14 cellular contexts compared by ENCODE assay signal in the genomic region with DNA sequence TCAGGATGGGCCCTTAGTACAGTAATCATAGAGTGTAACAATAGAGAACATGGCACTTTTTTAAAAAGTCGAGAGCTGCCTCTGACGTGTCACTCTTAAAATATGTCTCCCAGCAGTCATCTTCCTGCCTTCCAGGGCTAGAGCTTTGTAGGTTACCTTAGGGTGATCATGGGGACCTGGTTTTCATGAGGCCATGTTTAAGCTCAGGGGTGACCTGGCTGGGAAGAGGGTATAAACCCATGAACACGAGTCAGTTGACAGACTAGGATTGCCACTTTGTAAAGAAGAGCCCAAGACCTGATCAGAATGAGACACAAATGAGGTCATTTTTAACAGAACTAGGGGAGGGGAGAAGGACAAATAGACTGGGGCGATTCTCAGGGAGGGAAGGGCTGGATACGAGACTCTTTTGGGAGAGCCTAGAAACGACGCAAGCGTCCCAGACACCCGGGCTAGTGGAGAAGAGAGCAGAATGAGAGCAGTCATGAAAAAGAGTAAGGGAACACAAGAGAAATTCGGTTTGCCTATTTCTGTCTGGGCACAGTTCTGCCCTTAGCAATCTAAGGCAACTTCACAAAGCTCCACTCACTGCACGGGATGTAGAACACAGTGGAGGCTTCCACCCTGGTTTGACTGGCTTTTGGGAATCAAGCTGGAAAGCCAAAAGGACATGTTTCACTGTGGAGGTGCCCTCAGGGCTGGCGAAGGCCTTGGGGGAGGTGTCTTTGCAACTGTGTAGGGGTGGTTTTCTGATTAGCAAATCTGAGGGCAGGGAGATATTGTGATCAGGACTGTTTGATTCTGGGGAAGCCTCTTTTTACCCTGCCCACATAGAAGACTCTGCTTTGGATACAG. TPM values are rescaled to one million over a fixed set of nuclear protein-coding genes. Genes with fewer than 3 reads are reported as not detected.
DNase-seq lines count a peak whose midpoint lies in the region; ATAC-seq and TF ChIP-seq lines count a peak whose summit lies in the region.
"Had no signal": no experiment of that assay in that cellular context is flagged by ENCODE, and none has a peak within 500 bp of the region (broad histone marks: within the 10 kb centered on the region; RNA-seq: fewer than 3 reads in every experiment).

No MANE protein-coding gene starts in this region.

- peaks cover 0 to 10% of the 10 kb centered on the region in 2 donors for H3K4me1 ChIP-seq in right atrium auricular region
- H3K4me1 ChIP-seq: psoas muscle had no signal

- no peaks in the 10 kb centered on the region for H3K36me3 Mint-ChIP-seq in nephron (ENCODE audit: low read depth)

- peak; percentile 55 for DNase-seq in right atrium auricular region (ENCODE audit: low spot score)
- DNase-seq in cardiac septum (ENCODE audit: low spot score), result no peak
- DNase-seq in dermis blood vessel endothelial cell, result peak; percentile 32
- no peak for DNase-seq in AG20443 (ENCODE audit: low spot score)
- no peak for DNase-seq in HuH-7 (ENCODE audit: low spot score)
- DNase-seq in occipital lobe (lab: John Stamatoyannopoulos, UW), result no peak
- DNase-seq: activated CD4-positive, alpha-beta T cell treated with anti-CD3 and anti-CD28 coated beads, Interleukin-2, amount 50 U/mL, for 1 hour; activated effector memory CD4-positive, alpha-beta T cell treated with Interleukin-2 at 50 U/mL for 16 hours; DND-41; NCI-H1105; psoas muscle; stimulated activated CD4-positive, alpha-beta T cell treated with anti-CD3 and anti-CD28 coated beads, Interleukin-4, amount 100 ng/mL, for 24 hours had no signal

- no peak overlapping the region for H3K27ac ChIP-seq in right atrium auricular region
- H3K27ac ChIP-seq: psoas muscle had no signal

- TF ChIP-seq CTCF in right atrium auricular region (IDR thresholded peaks at IDR 0.05), result no peak
- no peak for TF ChIP-seq CTCF in nephron (IDR thresholded peaks at IDR 0.05; ENCODE audit: unreplicated experiment in 3 of 3)

- H3K4me1 Mint-ChIP-seq in nephron, result peaks cover 25% of the 10 kb centered on the region

- H3K4me3 Mint-ChIP-seq in nephron, result peak overlapping the region; percentile 72 to 87 (median 82)

- ATAC-seq in HG03025 (IDR thresholded peaks at IDR 0.05; ENCODE audit: low FRiP score, unreplicated experiment), result no peak
- ATAC-seq: psoas muscle had no signal

- no peaks in the 10 kb centered on the region for H3K36me3 ChIP-seq in right atrium auricular region

- intact Hi-C loops in cardiac septum (cut with DNase I), result loop anchor here (5.0 to 10.0 kb wide), 2 partner anchors 66 to 248 kb away; no protein-coding TSS in a partner anchor

- H3K9me3 Mint-ChIP-seq in nephron, result no peaks in the 10 kb centered on the region

- no peaks in the 10 kb centered on the region for H3K9me3 ChIP-seq in right atrium auricular region
- H3K9me3 ChIP-seq: psoas muscle had no signal

- H3K27me3 ChIP-seq in right atrium auricular region, result no peaks in the 10 kb centered on the region

- H3K4me3 ChIP-seq in right atrium auricular region, result no peak overlapping the region

- H3K27ac Mint-ChIP-seq in nephron, result peak overlapping the region; percentile 86 to 96 (median 90)

- peaks cover 44% of the 10 kb centered on the region for H3K27me3 Mint-ChIP-seq in nephron (ENCODE audit: low read depth)

RNA-seq across cellular contexts. Expression of gene RAB31, which starts 1.8 kb away (rescaled TPM):
- total RNA-seq in right atrium auricular region (10 to 100 TPM in 1 of 2 donors, 1 to 10 TPM in 1; 9.9 to 29.2 TPM), cardiac septum (32.2 TPM), dermis blood vessel endothelial cell (27.2 and 44.3 TPM in 2 replicates), occipital lobe (27.6 TPM)

Comparison
In these comparisons a context has a peak if more than half of its experiments do, and no peak if none do; other contexts are left out.
1. DNase-seq: peak in right atrium auricular region (single experiment) and dermis blood vessel endothelial cell (single experiment); none in cardiac septum (single experiment), AG20443 (single experiment), HuH-7 (single experiment) and occipital lobe (single experiment).